ENCODE assay signal across 8 cellular contexts in the genomic region with DNA sequence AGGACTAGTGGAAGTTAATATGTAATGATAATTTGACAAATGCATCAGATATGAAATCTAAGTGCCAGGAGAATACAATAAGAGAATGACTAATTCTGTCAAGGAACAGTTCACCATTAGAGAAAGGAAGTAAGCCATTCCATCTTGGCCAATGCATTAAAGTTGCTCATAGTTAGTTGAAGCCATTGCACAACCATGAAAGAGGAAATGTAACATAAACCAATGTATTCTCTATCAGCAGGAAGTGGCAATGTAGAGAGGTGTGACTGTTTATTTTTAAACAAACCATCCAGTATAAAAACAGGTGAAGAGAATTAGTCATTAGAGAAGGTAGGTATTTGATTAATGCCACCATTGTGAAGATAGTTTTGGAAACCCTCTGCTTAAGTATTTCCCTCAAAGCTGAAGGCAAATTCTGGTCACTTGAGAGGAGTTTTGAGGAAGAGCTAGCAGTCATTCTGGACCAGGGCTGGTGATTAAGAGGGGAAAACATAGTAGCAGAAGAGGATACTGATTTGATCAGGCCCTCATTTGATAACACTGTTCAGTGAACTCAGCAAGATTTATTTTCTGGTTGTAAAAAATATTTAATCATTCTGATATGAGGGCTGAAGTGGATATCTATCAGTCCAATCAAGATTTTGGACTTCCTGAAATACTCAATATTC. TPM values are rescaled to one million over a fixed set of nuclear protein-coding genes. Genes with fewer than 3 reads are reported as not detected.
DNase-seq lines count a peak whose midpoint lies in the region; ATAC-seq and TF ChIP-seq lines count a peak whose summit lies in the region.

No MANE protein-coding gene starts in this region.

- H3K4me2 ChIP-seq in OCI-LY3 (ENCODE audit: low read length) = peak overlapping the region; percentile 31; the same call in 1 of the 2 replicates

- H3K27me3 ChIP-seq in OCI-LY3 (ENCODE audit: low read depth, low read length) (no peaks in the 10 kb centered on the region), stomach (no peaks in the 10 kb centered on the region)

- TF ChIP-seq EP300 in stomach (IDR thresholded peaks at IDR 0.05) = no peak

- H3K79me2 ChIP-seq in OCI-LY3 (ENCODE audit: low read length) = no peaks in the 10 kb centered on the region

- TF ChIP-seq CTCF in OCI-LY3 (IDR thresholded peaks at IDR 0.05; ENCODE audit: low read depth, low read length) (no peak), epithelial cell of esophagus (IDR thresholded peaks at IDR 0.05; ENCODE audit: insufficient read depth, low read depth, low read length, missing control alignments) (no peak), stomach (IDR thresholded peaks at IDR 0.05) (no peak)

- H3K4me1 ChIP-seq in OCI-LY3 (ENCODE audit: low read length) = peaks cover 10% of the 10 kb centered on the region
- peaks cover 22 to 42% (median 32%) of the 10 kb centered on the region in 4 donors for H3K4me1 ChIP-seq in stomach

- H3K27ac ChIP-seq in OCI-LY3 (ENCODE audit: low read length) (no peak overlapping the region), stomach (peak overlapping the region; percentile 63 to 85 (median 78))

- TF ChIP-seq POLR2A in stomach (IDR thresholded peaks at IDR 0.05) = no peak

- no peak overlapping the region for H3K4me3 ChIP-seq in OCI-LY3 (ENCODE audit: low read length)
- no peak overlapping the region for H3K4me3 ChIP-seq in epithelial cell of esophagus (ENCODE audit: low read length)
- no peak overlapping the region for H3K4me3 ChIP-seq in stomach

- H2AFZ ChIP-seq in OCI-LY3 (ENCODE audit: low read depth, low read length) = no peak overlapping the region

- DNase-seq in left ventricle myocardium superior (no peak), cardiac septum (ENCODE audit: low spot score) (no peak), epithelial cell of esophagus (ENCODE audit: low read depth) (peak; percentile 98), stomach (no peak), cerebellum (ENCODE audit: low spot score) (no peak)

- no peak overlapping the region for H3K9ac ChIP-seq in OCI-LY3 (ENCODE audit: low read length)

- H4K20me1 ChIP-seq in OCI-LY3 (ENCODE audit: insufficient read depth, low read length) = no peaks in the 10 kb centered on the region

- intact Hi-C loops in left ventricle myocardium superior (cut with micrococcal nuclease) = no loop called here
- intact Hi-C loops in cardiac septum (cut with DNase I) = no loop called here
- intact Hi-C loops in stomach (cut with DNase I; ENCODE audit: low total_unique reads) = no loop called here

- H3K9me3 ChIP-seq in OCI-LY3 (ENCODE audit: insufficient read depth, low read length) = no peaks in the 10 kb centered on the region
- no peaks in the 10 kb centered on the region for H3K9me3 ChIP-seq in stomach

- peak; percentile 61 for ATAC-seq in left ventricle myocardium superior
- ATAC-seq in HG02763 (IDR thresholded peaks at IDR 0.05; ENCODE audit: unreplicated experiment) = no peak
- ATAC-seq in GM19397 (IDR thresholded peaks at IDR 0.05; ENCODE audit: unreplicated experiment) = no peak

- H3K36me3 ChIP-seq in OCI-LY3 (replicated peaks; ENCODE audit: low read depth, low read length) (no peaks in the 10 kb centered on the region), stomach (no peaks in the 10 kb centered on the region)

RNA-seq across cellular contexts. Expression of a gene that starts 10.8 kb away (rescaled TPM):
- total RNA-seq in left ventricle myocardium superior (162 TPM), cardiac septum (177 TPM), stomach (1,000 to 10,000 TPM in 1 of 5 donors, 100 to 1,000 TPM in 4; 292 to 1,332 (median 460) TPM), cerebellum (63.1 TPM)
- polyA plus RNA-seq in stomach = 100 to 1,000 TPM; 600 to 928 (median 774) TPM
